In the genomic region with DNA sequence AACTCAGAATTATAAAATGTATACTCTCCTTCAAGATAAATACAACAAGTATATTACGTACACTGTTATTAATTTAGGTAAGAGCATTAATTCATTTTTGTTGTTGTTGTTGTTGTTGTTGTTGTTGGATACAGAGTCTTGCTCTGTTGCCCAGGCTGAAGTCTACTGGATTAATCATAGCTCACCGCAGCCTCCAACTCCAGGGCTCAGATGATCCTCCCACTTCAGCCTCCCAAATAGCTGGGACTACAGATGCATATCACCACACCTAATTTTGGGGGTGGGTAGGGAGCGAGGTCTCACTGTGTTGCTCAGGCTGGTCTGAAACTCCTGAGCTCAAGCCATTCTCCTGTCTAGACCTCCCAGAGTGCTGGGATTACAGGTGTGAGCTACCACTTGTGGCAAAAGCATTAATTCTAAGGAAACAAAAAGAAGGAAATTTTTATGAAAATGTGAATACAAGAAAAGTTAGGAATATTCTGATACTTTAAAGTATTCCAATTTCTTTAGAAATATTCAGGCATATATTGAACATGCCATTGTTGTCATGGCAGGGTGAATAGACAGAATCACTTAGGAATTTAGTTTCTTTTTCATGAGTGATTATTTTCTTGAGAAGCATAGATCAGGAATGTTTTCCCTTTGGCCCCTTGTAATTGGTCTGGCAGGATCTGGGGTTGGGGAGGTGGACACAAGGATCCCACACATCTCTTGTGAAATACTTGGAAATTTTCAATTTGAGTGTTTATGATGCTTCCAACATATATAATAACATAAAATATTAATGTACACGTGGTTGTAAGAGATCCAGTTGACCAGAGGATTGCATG, we compare ENCODE assay signal across 17 cellular contexts.
DNase-seq lines count a peak whose midpoint lies in the region; ATAC-seq and TF ChIP-seq lines count a peak whose summit lies in the region.
"Had no signal": no experiment of that assay in that cellular context is flagged by ENCODE, and none has a peak within 500 bp of the region (broad histone marks: within the 10 kb centered on the region; RNA-seq: fewer than 3 reads in every experiment).

No MANE protein-coding gene starts in this region.

- BruUV-seq in IMR-90 (replicated peaks; lab: Mats Ljungman, UMichigan) = no TSS peak

- peaks cover 11% of the 10 kb centered on the region for H3K9me1 ChIP-seq in IMR-90 (ENCODE audit: insufficient read depth, low read length)

- H4K8ac ChIP-seq in IMR-90 (ENCODE audit: low read depth in 2 of 2, low read length in 2 of 2) (peak overlapping the region in 1 of 2 experiments; percentile 41; a peak in 2 of 4 replicates), mesenchymal stem cell (ENCODE audit: low read length) (no peak overlapping the region)

- H4K20me1 ChIP-seq in IMR-90 (ENCODE audit: insufficient read depth, low read length) = peaks cover 47% of the 10 kb centered on the region

- H2BK5ac ChIP-seq in IMR-90 (ENCODE audit: low read depth, low read length, poor library complexity, severe bottlenecking) = peak overlapping the region; percentile 78
- no peak overlapping the region for H2BK5ac ChIP-seq in mesenchymal stem cell (ENCODE audit: low read depth, low read length, poor library complexity, severe bottlenecking)

- no peak overlapping the region for H2AK9ac ChIP-seq in IMR-90 (replicated peaks; ENCODE audit: low read depth, low read length, poor library complexity)

- H3K9me3 ChIP-seq in IMR-90 (ENCODE audit: control insufficient read depth, insufficient read depth, low read length) (no peaks in the 10 kb centered on the region), mesenchymal stem cell (ENCODE audit: control insufficient read depth, low read length) (no peaks in the 10 kb centered on the region), transverse colon (no peaks in the 10 kb centered on the region)

- no peak overlapping the region for H2BK20ac ChIP-seq in IMR-90 (ENCODE audit: low read depth, low read length)

- H3K79me1 ChIP-seq in IMR-90 (ENCODE audit: low read depth in 1 of 2, low read length in 2 of 2) = peaks cover 8 to 62% of the 10 kb centered on the region in 2 experiments; a peak in 3 of 4 replicates
- no peaks in the 10 kb centered on the region for H3K79me1 ChIP-seq in mesenchymal stem cell (replicated peaks; ENCODE audit: low read length, poor library complexity, severe bottlenecking)

- TF ChIP-seq CTCF in IMR-90 (conservative IDR thresholded peaks at IDR 0.05; ENCODE audit: low read depth, low read length) (no peak), dorsolateral prefrontal cortex (IDR thresholded peaks at IDR 0.05 in 54 of 56, conservative IDR thresholded peaks at IDR 0.05 in 2 of 56; ENCODE audit: low read depth in 1 of 56, partially characterized antibody in 56 of 56) (no peak), transverse colon (IDR thresholded peaks at IDR 0.05) (no peak)

- dilution Hi-C loops in IMR-90 (cut with HindIII; ENCODE audit: low sequenced_read_pairs, unreplicated experiment) = no loop called here

- ATAC-seq in IMR-90 (ENCODE audit: low read depth) (no peak), HG03159 (IDR thresholded peaks at IDR 0.05; ENCODE audit: unreplicated experiment) (no peak)
- no peak for ATAC-seq in stimulated activated naive CD8-positive, alpha-beta T cell treated with anti-CD3 and anti-CD28 coated beads, Interleukin-15, Interleukin-2, amounts not matched to agents 100 U/mL and 50 U/mL, for 24 hours
- ATAC-seq: activated CD4-positive, CD25-positive, alpha-beta regulatory T cell treated with anti-CD3 and anti-CD28 coated beads, Interleukin-2, amount 50 U/mL, for 24 hours; esophagus mucosa; PC-3 had no signal

- H3K4me3 ChIP-seq in IMR-90 (ENCODE audit: insufficient read depth, low read depth, low read length) (no peak overlapping the region), dorsolateral prefrontal cortex (no peak overlapping the region), mesenchymal stem cell (ENCODE audit: insufficient read depth in 1 of 2, low read depth in 1 of 2, low read length in 2 of 2) (no peak overlapping the region), transverse colon (no peak overlapping the region)

- H2BK120ac ChIP-seq in IMR-90 (ENCODE audit: low read depth, low read length) = peak overlapping the region; percentile 57
- H2BK120ac ChIP-seq in mesenchymal stem cell (ENCODE audit: low read depth, low read length) = no peak overlapping the region

- H2AFZ ChIP-seq in IMR-90 (replicated peaks; ENCODE audit: low read length, poor library complexity) (no peak overlapping the region), mesenchymal stem cell (ENCODE audit: low read depth, low read length) (no peak overlapping the region)

- H3K27ac ChIP-seq in IMR-90 (ENCODE audit: insufficient read depth, low read length) = peak overlapping the region; percentile 57; the same call in 1 of the 2 replicates
- peak overlapping the region in 46 of 59 donors; percentile 1 to 100 (median 90) for H3K27ac ChIP-seq in dorsolateral prefrontal cortex
- no peak overlapping the region for H3K27ac ChIP-seq in mesenchymal stem cell (ENCODE audit: low read length, poor library complexity, severe bottlenecking)
- H3K27ac ChIP-seq in transverse colon = peak overlapping the region; percentile 77 to 91 (median 87)

- peak overlapping the region; percentile 43; the same call in 1 of the 2 replicates for H4K5ac ChIP-seq in IMR-90 (ENCODE audit: low read depth, low read length)

- H4K91ac ChIP-seq in IMR-90 (ENCODE audit: insufficient read depth, low read depth, low read length) = peak overlapping the region; percentile 33
- no peak overlapping the region for H4K91ac ChIP-seq in mesenchymal stem cell (ENCODE audit: low read length)

- no peak for TF ChIP-seq EP300 in transverse colon (IDR thresholded peaks at IDR 0.05; ENCODE audit: low read depth)

- intact Hi-C loops in IMR-90 (cut with micrococcal nuclease) (no loop called here), dorsolateral prefrontal cortex (cut with DNase I) (no loop called here), transverse colon (cut with DNase I; ENCODE audit: low total_unique reads) (loop anchor here (1.0 kb wide), 1 partner anchor 35 kb away; no protein-coding TSS in a partner anchor)

- H2AK5ac ChIP-seq in IMR-90 (ENCODE audit: low read depth, low read length) = peak overlapping the region; percentile 86; the same call in 1 of the 2 replicates
- no peak overlapping the region for H2AK5ac ChIP-seq in mesenchymal stem cell (ENCODE audit: low read length, severe bottlenecking)

- H3K18ac ChIP-seq in IMR-90 (ENCODE audit: low read depth, low read length) (peak overlapping the region; percentile 59), mesenchymal stem cell (ENCODE audit: low read depth in 1 of 2, low read length in 2 of 2) (no peak overlapping the region)

- CTCF ChIA-PET in IMR-90 (lab: Yijun Ruan, JAX) = no interaction called here

- H3K36me3 ChIP-seq in IMR-90 (ENCODE audit: control insufficient read depth, insufficient read depth, low read length) (peaks cover 4% of the 10 kb centered on the region; the same call in 1 of the 2 replicates), mesenchymal stem cell (ENCODE audit: control insufficient read depth in 1 of 2, insufficient read depth in 2 of 2, low read depth in 1 of 2, low read length in 2 of 2) (peaks cover 5 to 7% of the 10 kb centered on the region in 2 experiments), transverse colon (no peaks in the 10 kb centered on the region)

- H3K14ac ChIP-seq in IMR-90 (replicated peaks; ENCODE audit: low read depth, low read length) (peak overlapping the region; percentile 53), mesenchymal stem cell (ENCODE audit: low read length in 2 of 2) (no peak overlapping the region)

- H3K4ac ChIP-seq in IMR-90 (ENCODE audit: low read depth, low read length) (peak overlapping the region; percentile 34), mesenchymal stem cell (ENCODE audit: low read depth in 1 of 2, low read length in 2 of 2) (no peak overlapping the region)

- no peak for TF ChIP-seq POLR2A in IMR-90 (IDR thresholded peaks at IDR 0.05; ENCODE audit: low read depth, low read length)
- no peak for TF ChIP-seq POLR2A in transverse colon (IDR thresholded peaks at IDR 0.05)

- H3K9ac ChIP-seq in IMR-90 (ENCODE audit: low read depth, low read length) (no peak overlapping the region), mesenchymal stem cell (ENCODE audit: low read length) (peak overlapping the region; percentile 11)

- H3K4me1 ChIP-seq in IMR-90 (ENCODE audit: control insufficient read depth, insufficient read depth, low read length) (peaks cover 28% of the 10 kb centered on the region), mesenchymal stem cell (ENCODE audit: control insufficient read depth, insufficient read depth, low read depth, low read length) (peaks cover 15% of the 10 kb centered on the region), transverse colon (peaks cover 5 to 73% (median 46%) of the 10 kb centered on the region in 4 donors)

- peak; percentile 43 for DNase-seq in IMR-90
- no peak for DNase-seq in dorsolateral prefrontal cortex
- DNase-seq in mesenchymal stem cell = peak; percentile 38
- DNase-seq in transverse colon = no peak
- DNase-seq in midbrain (lab: John Stamatoyannopoulos, UW) = no peak
- DNase-seq in SK-N-DZ (ENCODE audit: low spot score) = no peak
- DNase-seq in stimulated activated naive CD8-positive, alpha-beta T cell treated with anti-CD3 and anti-CD28 coated beads, Interleukin-15, Interleukin-2, amounts not matched to agents 100 U/mL and 50 U/mL, for 24 hours = no peak
- DNase-seq: activated CD8-positive, alpha-beta memory T cell treated with anti-CD3 and anti-CD28 coated beads, Interleukin-2, amount 50 U/mL, for 48 hours; GF-D8; GOT3; KBM-7; NCI-H1417 treated with DMSO at 0.1 percent for 48 hours; NCI-H510A; PC-3 had no signal

- no CpG with 5 or more reads among the region's 4 CpGs for WGBS in IMR-90 (ENCODE audit: extremely low coverage in 2 of 2, insufficient read length in 1 of 2), 2 experiments
- 86% methylated on average over 1 of the region's 4 CpGs for WGBS in mesenchymal stem cell
- 73 to 80% methylated on average over 3 to 4 of the region's 4 CpGs for WGBS in transverse colon (ENCODE audit: low coverage in 1 of 2), 2 donors

- H3K23ac ChIP-seq in IMR-90 (ENCODE audit: low read depth, low read length) (no peak overlapping the region; the same call in 1 of the 2 replicates), mesenchymal stem cell (ENCODE audit: low read length in 2 of 2) (no peak overlapping the region)

- no peak overlapping the region for H2BK12ac ChIP-seq in mesenchymal stem cell (ENCODE audit: low read length in 2 of 2)

- in situ Hi-C loops in IMR-90 (cut with MboI; ENCODE audit: low sequenced_read_pairs) = no loop called here
- in situ Hi-C loops in transverse colon (cut with MboI; ENCODE audit: low pct_ligation_motif_present in 1 of 4, low pct_unique_long_range_greater_than_20kb in 1 of 4, low sequenced_read_pairs in 3 of 4) = no loop called here

- H3K27me3 ChIP-seq in IMR-90 (ENCODE audit: control insufficient read depth, insufficient read depth, low read length) = no peaks in the 10 kb centered on the region
- H3K27me3 ChIP-seq in dorsolateral prefrontal cortex = no peaks in the 10 kb centered on the region
- H3K27me3 ChIP-seq in mesenchymal stem cell (ENCODE audit: control insufficient read depth in 1 of 2, insufficient read depth in 1 of 2, low read length in 2 of 2) = no peaks in the 10 kb centered on the region
- no peaks in the 10 kb centered on the region for H3K27me3 ChIP-seq in transverse colon

- no peak overlapping the region; the same call in 2 of the 3 replicates for H2BK15ac ChIP-seq in IMR-90 (ENCODE audit: low read depth, low read length)
- H2BK15ac ChIP-seq in mesenchymal stem cell (ENCODE audit: low read depth, poor library complexity, severe bottlenecking) = no peak overlapping the region

- H3K56ac ChIP-seq in IMR-90 (ENCODE audit: extremely low read depth, insufficient read depth, low read length) = no peak overlapping the region

- POLR2A ChIA-PET in IMR-90 (lab: Charles Lee; ENCODE audit: unreplicated experiment) = no interaction called here

- H3K4me2 ChIP-seq in IMR-90 (ENCODE audit: low read depth, low read length) (peak overlapping the region; percentile 74), mesenchymal stem cell (ENCODE audit: low read length, poor library complexity, severe bottlenecking) (no peak overlapping the region)

- TF ChIP-seq RAD21 in IMR-90 (IDR thresholded peaks at IDR 0.05; ENCODE audit: low read length) = no peak

Comparison
In these comparisons a context has a peak if more than half of its experiments do, and no peak if none do; other contexts are left out.
1. DNase-seq: peak in IMR-90 (single experiment) and mesenchymal stem cell (single experiment); none in dorsolateral prefrontal cortex (0 of 10), transverse colon (single experiment), midbrain (single experiment), SK-N-DZ (single experiment) and stimulated activated naive CD8-positive, alpha-beta T cell treated with anti-CD3 and anti-CD28 coated beads, Interleukin-15, Interleukin-2, amounts not matched to agents 100 U/mL and 50 U/mL, for 24 hours (single experiment).